In genomic region chr17:8631554-8631877, GRCh38 we compare ENCODE assay signal across 8 cellular contexts. TPM values are rescaled to one million over a fixed set of nuclear protein-coding genes. Genes with fewer than 3 reads are reported as not detected.
DNase-seq lines count a peak whose midpoint lies in the region; ATAC-seq, FAIRE-seq and TF ChIP-seq lines count a peak whose summit lies in the region.

No MANE protein-coding gene starts in this region.

- TF ChIP-seq CTCF in cardiac muscle cell (IDR thresholded peaks at IDR 0.05; ENCODE audit: low read depth, low read length) (no peak), astrocyte (IDR thresholded peaks at IDR 0.05; ENCODE audit: insufficient read depth, low read depth, low read length) (no peak), lower leg skin (IDR thresholded peaks at IDR 0.05) (no peak), upper lobe of right lung (IDR thresholded peaks at IDR 0.05) (peak; percentile 4)

- H3K9me3 ChIP-seq in cardiac muscle cell (ENCODE audit: low read depth), result no peaks in the 10 kb centered on the region
- H3K9me3 ChIP-seq in astrocyte (ENCODE audit: insufficient read depth, low read depth, low read length), result no peaks in the 10 kb centered on the region
- H3K9me3 ChIP-seq in upper lobe of right lung, result no peaks in the 10 kb centered on the region

- H3K4me3 ChIP-seq in cardiac muscle cell, result peak overlapping the region; percentile 62
- peak overlapping the region; percentile 94 for H3K4me3 ChIP-seq in astrocyte (ENCODE audit: insufficient read depth, low read depth, low read length)
- H3K4me3 ChIP-seq in lower leg skin (ENCODE audit: low read depth, poor library complexity, severe bottlenecking), result peak overlapping the region; percentile 73
- peak overlapping the region; percentile 84 for H3K4me3 ChIP-seq in upper lobe of right lung

- peak overlapping the region; percentile 91 for H3K4me2 ChIP-seq in astrocyte (ENCODE audit: low read length)

- no peak for TF ChIP-seq POLR2A in lower leg skin (IDR thresholded peaks at IDR 0.05)

- 2 to 4% methylated on average over 12 to 13 of the region's 13 CpGs for whole genome bisulfite sequencing in lower leg skin, 2 donors

- peaks cover 11% of the 10 kb centered on the region for H3K4me1 Mint-ChIP-seq in astrocyte (ENCODE audit: low read depth, unreplicated experiment)

- H3K4me3 Mint-ChIP-seq in astrocyte (ENCODE audit: unreplicated experiment), result peak overlapping the region; percentile 89

- H3K27ac ChIP-seq in cardiac muscle cell (peak overlapping the region; percentile 95), astrocyte (ENCODE audit: low read depth, low read length) (peak overlapping the region; percentile 72), upper lobe of right lung (peak overlapping the region; percentile 81)

- H3K9ac ChIP-seq in astrocyte (ENCODE audit: low read length), result peak overlapping the region; percentile 80

- H3K4me1 ChIP-seq in cardiac muscle cell (ENCODE audit: low read depth) (peaks cover 24% of the 10 kb centered on the region), astrocyte (ENCODE audit: insufficient read depth, low read length) (peaks cover 13% of the 10 kb centered on the region), upper lobe of right lung (peaks cover 5% of the 10 kb centered on the region)

- DNase-seq in cardiac muscle cell (ENCODE audit: low read depth in 1 of 2, low spot score in 1 of 2), result peak in 1 of 2 donors; percentile 30
- DNase-seq in left ventricle myocardium superior, result no peak
- no peak for DNase-seq in astrocyte (ENCODE audit: low read depth)
- no peak for DNase-seq in lower leg skin (ENCODE audit: low spot score in 2 of 2)
- no peak for DNase-seq in upper lobe of right lung
- DNase-seq in amniotic stem cell (lab: John Stamatoyannopoulos, UW), result no peak
- DNase-seq in effector CD8-positive, alpha-beta T cell (lab: John Stamatoyannopoulos, UW), result no peak
- no peak for DNase-seq in activated CD8-positive, alpha-beta memory T cell treated with anti-CD3 and anti-CD28 coated beads, Interleukin-2, amount 50 U/mL, for 48 hours

- H3K27me3 Mint-ChIP-seq in astrocyte (ENCODE audit: low read depth, unreplicated experiment), result no peaks in the 10 kb centered on the region

- H3K36me3 Mint-ChIP-seq in astrocyte (ENCODE audit: low read depth, unreplicated experiment), result no peaks in the 10 kb centered on the region

- H3K79me2 ChIP-seq in astrocyte (ENCODE audit: insufficient read depth, low read length), result peaks cover 41% of the 10 kb centered on the region

- no peaks in the 10 kb centered on the region for H3K27me3 ChIP-seq in cardiac muscle cell
- H3K27me3 ChIP-seq in astrocyte (ENCODE audit: insufficient read depth, low read length), result no peaks in the 10 kb centered on the region
- H3K27me3 ChIP-seq in upper lobe of right lung, result peaks cover 5% of the 10 kb centered on the region

- FAIRE-seq in astrocyte (lab: Jason Lieb, UNC), result no peak

- ATAC-seq in left ventricle myocardium superior (no peak), upper lobe of right lung (no peak)

- H3K36me3 ChIP-seq in cardiac muscle cell (no peaks in the 10 kb centered on the region), astrocyte (ENCODE audit: insufficient read depth, low read length) (no peaks in the 10 kb centered on the region), upper lobe of right lung (no peaks in the 10 kb centered on the region)

- peak overlapping the region; percentile 72 for H3K27ac Mint-ChIP-seq in astrocyte (ENCODE audit: unreplicated experiment)

- H3K9me3 Mint-ChIP-seq in astrocyte (ENCODE audit: unreplicated experiment), result no peaks in the 10 kb centered on the region

- H4K20me1 ChIP-seq in astrocyte (ENCODE audit: insufficient read depth, low read length), result peaks cover 22% of the 10 kb centered on the region

- peak overlapping the region; percentile 97 for H2AFZ ChIP-seq in astrocyte (ENCODE audit: low read depth, low read length)

- intact Hi-C loops in left ventricle myocardium superior (cut with micrococcal nuclease) (no loop called here), lower leg skin (cut with DNase I; ENCODE audit: low total_unique reads) (no loop called here), upper lobe of right lung (cut with DNase I) (no loop called here)

RNA-seq across cellular contexts. Expression of gene MYH10, which starts 1.0 kb away (rescaled TPM):
- 152 and 194 TPM in 2 replicates for total RNA-seq in cardiac muscle cell
- polyA plus RNA-seq in cardiac muscle cell, result 147 and 159 TPM in 2 replicates
- 36.6 TPM for total RNA-seq in left ventricle myocardium superior
- total RNA-seq in astrocyte, result 125 and 150 TPM in 2 replicates
- total RNA-seq in lower leg skin, result 10 to 100 TPM in 2 of 4 donors, 1 to 10 TPM in 2; 6.7 to 17.2 (median 11.4) TPM
- total RNA-seq in upper lobe of right lung, result 205 TPM
